1 cellular context compared by ENCODE assay signal in genomic region chr4:185721949-185722316, GRCh38.
TF ChIP-seq lines count a peak whose summit lies in the region.

No MANE protein-coding gene starts in this region.

TF ChIP-seq in GM23338, 12 proteins besides CTCF, POLR2A, EP300 and RAD21 (continued from another document):
- TF ChIP-seq ZNF462 (CRISPR knock-in tag; IDR thresholded peaks at IDR 0.05) (no peak), REST (IDR thresholded peaks at IDR 0.05; ENCODE audit: unreplicated experiment) (no peak), STAT1 (IDR thresholded peaks at IDR 0.05; ENCODE audit: unreplicated experiment) (no peak), NANOG (IDR thresholded peaks at IDR 0.05; ENCODE audit: borderline replicate concordance) (no peak), ETS1 (IDR thresholded peaks at IDR 0.05) (no peak), ZNF114 (CRISPR knock-in tag; IDR thresholded peaks at IDR 0.05) (no peak)
